28 cellular contexts compared by ENCODE assay signal in the genomic region with DNA sequence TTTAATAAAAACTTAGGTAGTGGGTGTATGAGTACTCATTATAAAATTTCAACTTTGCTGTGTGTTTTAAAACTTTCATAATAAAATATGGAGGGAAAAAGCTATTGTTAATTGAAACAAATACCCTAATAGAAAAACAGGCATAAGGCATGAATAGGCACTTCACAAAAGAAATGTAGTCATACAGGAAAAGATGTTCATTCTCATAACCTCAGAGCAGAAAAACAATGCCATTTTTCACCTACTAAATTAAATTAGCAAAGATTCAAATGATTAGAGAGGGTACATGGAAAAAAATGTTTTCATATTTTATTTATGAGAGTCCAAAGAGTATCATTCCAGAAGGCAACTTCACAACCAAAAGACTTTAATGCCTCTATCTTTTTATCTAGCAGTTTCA.
"Had no signal": no experiment of that assay in that cellular context is flagged by ENCODE, and none has a peak within 500 bp of the region (broad histone marks: within the 10 kb centered on the region; RNA-seq: fewer than 3 reads in every experiment).

No MANE protein-coding gene starts in this region.

- H3K4me2 ChIP-seq: neural progenitor cell, smooth muscle cell had no signal

- H3K4me1 ChIP-seq: neural progenitor cell, right lobe of liver had no signal

- H3K9me3 ChIP-seq: neutrophil, ovary, right atrium auricular region, right lobe of liver, transverse colon, upper lobe of right lung had no signal

- H3K36me3 Mint-ChIP-seq: memory B cell, natural killer cell, neural progenitor cell had no signal

- DNase-seq: heart left ventricle; hypothalamus; immature natural killer cell; islet precursor cell; left ventricle myocardium inferior; natural killer cell; nephron progenitor cell; occipital lobe; ovary; right lobe of liver; stimulated activated CD4-positive, alpha-beta T cell treated with anti-CD3 and anti-CD28 coated beads, Interleukin-1b, Interleukin-23, amount 100 ng/mL, for 48 hours; stimulated activated CD4-positive, alpha-beta T cell treated with anti-CD3 and anti-CD28 coated beads, Interleukin-2, amount 100 ng/mL, for 48 hours; stimulated activated CD4-positive, alpha-beta T cell treated with anti-CD3 and anti-CD28 coated beads, Interleukin-4, amount 100 ng/mL, for 4 hours; stimulated activated CD8-positive, alpha-beta memory T cell treated with anti-CD3 and anti-CD28 coated beads, Interleukin-4, amount 100 ng/mL, for 48 hours; stimulated activated naive CD4-positive, alpha-beta T cell treated with Interleukin-2 at 50 U/mL for 16 hours; stimulated activated naive CD8-positive, alpha-beta T cell treated with anti-CD3 and anti-CD28 coated beads, Interleukin-15, amount 100 ng/mL, for 72 hours; substantia nigra; transverse colon; upper lobe of right lung had no signal

- H3K4me3 ChIP-seq: heart left ventricle, left ventricle myocardium inferior, lung, neural progenitor cell, ovary, right atrium auricular region, right lobe of liver, smooth muscle cell, transverse colon, upper lobe of right lung had no signal

- H3K27me3 ChIP-seq: heart left ventricle, neural progenitor cell, neutrophil, ovary, right atrium auricular region, right lobe of liver, transverse colon, upper lobe of right lung had no signal

- FAIRE-seq: urothelium cell line had no signal

- H3K27ac Mint-ChIP-seq: immature natural killer cell; memory B cell; natural killer cell; nephron progenitor cell; neural progenitor cell; progenitor cell of endocrine pancreas; stimulated activated memory B cell treated with anti-CD40 and anti-IgM and Interleukin-4, amounts not matched to agents 10 μg/mL and 1 μg/mL and 100 μg/mL, for 72 hours; stimulated activated naive CD8-positive, alpha-beta T cell treated with anti-CD3 and anti-CD28 coated beads, Interleukin-15, amount 100 ng/mL, for 72 hours had no signal

- ATAC-seq: natural killer cell; right lobe of liver; stimulated activated memory B cell treated with anti-CD40 and anti-IgM and Interleukin-4, amounts not matched to agents 10 μg/mL and 1 μg/mL and 100 μg/mL, for 72 hours; stimulated activated naive CD8-positive, alpha-beta T cell treated with anti-CD3 and anti-CD28 coated beads, Interleukin-15, amount 100 ng/mL, for 72 hours; upper lobe of right lung had no signal

- H3K36me3 ChIP-seq: heart left ventricle, left ventricle myocardium inferior, neural progenitor cell, neutrophil, ovary, right atrium auricular region, right lobe of liver, transverse colon, upper lobe of right lung had no signal

- H3K4me1 Mint-ChIP-seq: nephron progenitor cell, neural progenitor cell had no signal

- H2AFZ ChIP-seq: neural progenitor cell had no signal

- H3K27me3 Mint-ChIP-seq: memory B cell; progenitor cell of endocrine pancreas; stimulated activated memory B cell treated with anti-CD40 and anti-IgM and Interleukin-4, amounts not matched to agents 10 μg/mL and 1 μg/mL and 100 μg/mL, for 72 hours; stimulated activated naive CD8-positive, alpha-beta T cell treated with anti-CD3 and anti-CD28 coated beads, Interleukin-15, amount 100 ng/mL, for 72 hours had no signal

- H3K9ac ChIP-seq: neural progenitor cell had no signal

- H3K9me3 Mint-ChIP-seq: immature natural killer cell; memory B cell; natural killer cell; stimulated activated memory B cell treated with anti-CD40 and anti-IgM and Interleukin-4, amounts not matched to agents 10 μg/mL and 1 μg/mL and 100 μg/mL, for 72 hours had no signal

- H3K27ac ChIP-seq: heart left ventricle, left ventricle myocardium inferior, neural progenitor cell, neutrophil, ovary, right atrium auricular region, right lobe of liver, transverse colon, upper lobe of right lung had no signal

- H3K4me3 Mint-ChIP-seq: immature natural killer cell; memory B cell; natural killer cell; nephron progenitor cell; neural progenitor cell; stimulated activated memory B cell treated with anti-CD40 and anti-IgM and Interleukin-4, amounts not matched to agents 10 μg/mL and 1 μg/mL and 100 μg/mL, for 72 hours; stimulated activated naive CD8-positive, alpha-beta T cell treated with anti-CD3 and anti-CD28 coated beads, Interleukin-15, amount 100 ng/mL, for 72 hours had no signal
